In genomic region chr10:124149681-124150080, GRCh38 we compare ENCODE assay signal across 10 cellular contexts. TPM values are rescaled to one million over a fixed set of nuclear protein-coding genes. Genes with fewer than 3 reads are reported as not detected.
A peak's percentile ranks its signal among the peaks of the same experiment; 100 is the strongest.
DNase-seq lines count a peak whose midpoint lies in the region; ATAC-seq and TF ChIP-seq lines count a peak whose summit lies in the region.
"Had no signal": no experiment of that assay in that cellular context is flagged by ENCODE, and none has a peak within 500 bp of the region (broad histone marks: within the 10 kb centered on the region; RNA-seq: fewer than 3 reads in every experiment).

No MANE protein-coding gene starts in this region.

- peak overlapping the region; percentile 60 to 67 (median 61) for H3K27ac Mint-ChIP-seq in nephron
- no peak overlapping the region for H3K27ac Mint-ChIP-seq in activated CD8-positive, alpha-beta T cell treated with anti-CD3 and anti-CD28 coated beads, Interleukin-2, amount 10 ng/mL, durations not matched to agents 7 days and 5 days
- H3K27ac Mint-ChIP-seq in effector memory CD8-positive, alpha-beta T cell, result no peak overlapping the region

- no peaks in the 10 kb centered on the region for H3K36me3 Mint-ChIP-seq in nephron (ENCODE audit: low read depth)
- H3K36me3 Mint-ChIP-seq in activated CD8-positive, alpha-beta T cell treated with anti-CD3 and anti-CD28 coated beads, Interleukin-2, amount 10 ng/mL, durations not matched to agents 7 days and 5 days (ENCODE audit: low read depth), result no peaks in the 10 kb centered on the region
- H3K36me3 Mint-ChIP-seq in effector memory CD8-positive, alpha-beta T cell (ENCODE audit: insufficient read depth), result peaks cover 2% of the 10 kb centered on the region

- POLR2A ChIA-PET in activated CD8-positive, alpha-beta T cell treated with anti-CD3 and anti-CD28 coated beads, Interleukin-2, amount 10 ng/mL, durations not matched to agents 7 days and 5 days (lab: Charles Lee), result no interaction called here

- CTCF ChIA-PET in activated CD8-positive, alpha-beta T cell treated with anti-CD3 and anti-CD28 coated beads, Interleukin-2, amount 10 ng/mL, durations not matched to agents 7 days and 5 days (lab: Charles Lee), result no interaction called here

- DNase-seq in NCI-H1436 treated with DMSO at 0.1 percent for 48 hours (lab: John Stamatoyannopoulos, UW) (peak; percentile 97), NOMO-1 treated with DMSO at 0.1 percent for 48 hours (lab: John Stamatoyannopoulos, UW; ENCODE audit: unreplicated experiment) (peak; percentile 72)
- DNase-seq in activated CD8-positive, alpha-beta T cell treated with anti-CD3 and anti-CD28 coated beads, Interleukin-2, amount 10 ng/mL, durations not matched to agents 7 days and 5 days, result no peak
- no peak for DNase-seq in effector memory CD8-positive, alpha-beta T cell
- DNase-seq: NK-92 treated with Interleukin-12 subunit alpha and Interleukin-12 subunit beta, amount 100 ng/mL, for 24 hours; T1000 had no signal

- no peak overlapping the region for H3K4me3 Mint-ChIP-seq in nephron
- no peak overlapping the region for H3K4me3 Mint-ChIP-seq in activated CD8-positive, alpha-beta T cell treated with anti-CD3 and anti-CD28 coated beads, Interleukin-2, amount 10 ng/mL, durations not matched to agents 7 days and 5 days
- H3K4me3 Mint-ChIP-seq in effector memory CD8-positive, alpha-beta T cell, result no peak overlapping the region

- H3K9me3 Mint-ChIP-seq in nephron, result no peaks in the 10 kb centered on the region
- no peaks in the 10 kb centered on the region for H3K9me3 Mint-ChIP-seq in activated CD8-positive, alpha-beta T cell treated with anti-CD3 and anti-CD28 coated beads, Interleukin-2, amount 10 ng/mL, durations not matched to agents 7 days and 5 days (ENCODE audit: insufficient read depth)
- H3K9me3 Mint-ChIP-seq in effector memory CD8-positive, alpha-beta T cell, result peaks cover 0 to under 1% of the 10 kb centered on the region in 2 donors

- no peak for TF ChIP-seq CTCF in nephron (IDR thresholded peaks at IDR 0.05; ENCODE audit: unreplicated experiment in 3 of 3)

- peaks cover 47% of the 10 kb centered on the region for H3K4me1 Mint-ChIP-seq in nephron
- H3K4me1 Mint-ChIP-seq in activated CD8-positive, alpha-beta T cell treated with anti-CD3 and anti-CD28 coated beads, Interleukin-2, amount 10 ng/mL, durations not matched to agents 7 days and 5 days (ENCODE audit: low read depth), result peaks cover 24% of the 10 kb centered on the region
- H3K4me1 Mint-ChIP-seq in effector memory CD8-positive, alpha-beta T cell (ENCODE audit: low read depth in 2 of 2), result peaks cover 0 to 6% of the 10 kb centered on the region in 2 donors

- no peaks in the 10 kb centered on the region for H3K27me3 Mint-ChIP-seq in nephron (ENCODE audit: low read depth)
- H3K27me3 Mint-ChIP-seq in activated CD8-positive, alpha-beta T cell treated with anti-CD3 and anti-CD28 coated beads, Interleukin-2, amount 10 ng/mL, durations not matched to agents 7 days and 5 days (ENCODE audit: low read depth), result peaks cover 14% of the 10 kb centered on the region
- peaks cover 0 to 10% of the 10 kb centered on the region in 2 donors for H3K27me3 Mint-ChIP-seq in effector memory CD8-positive, alpha-beta T cell

- ATAC-seq in GM21381 (IDR thresholded peaks at IDR 0.05; ENCODE audit: unreplicated experiment), result peak; percentile 43
- no peak for ATAC-seq in activated CD8-positive, alpha-beta T cell treated with anti-CD3 and anti-CD28 coated beads, Interleukin-2, amount 10 ng/mL, durations not matched to agents 7 days and 5 days
- no peak for ATAC-seq in HG03097 (IDR thresholded peaks at IDR 0.05; ENCODE audit: low FRiP score, unreplicated experiment)
- no peak for ATAC-seq in effector memory CD8-positive, alpha-beta T cell (replicated peaks)
- no peak for ATAC-seq in HG03432 (IDR thresholded peaks at IDR 0.05; ENCODE audit: unreplicated experiment)

RNA-seq across cellular contexts. Expression of gene CHST15, which starts 56.3 kb away (rescaled TPM):
- total RNA-seq in activated CD8-positive, alpha-beta T cell treated with anti-CD3 and anti-CD28 coated beads, Interleukin-2, amount 10 ng/mL, durations not matched to agents 7 days and 5 days, result not detected

Comparison
In these comparisons a context has a peak if more than half of its experiments do, and no peak if none do; other contexts are left out.
1. DNase-seq: peak in NCI-H1436 treated with DMSO at 0.1 percent for 48 hours (single experiment) and NOMO-1 treated with DMSO at 0.1 percent for 48 hours (single experiment); none in activated CD8-positive, alpha-beta T cell treated with anti-CD3 and anti-CD28 coated beads, Interleukin-2, amount 10 ng/mL, durations not matched to agents 7 days and 5 days (single experiment) and effector memory CD8-positive, alpha-beta T cell (0 of 3).
2. H3K27ac Mint-ChIP-seq: peak in nephron (3 of 3); none in activated CD8-positive, alpha-beta T cell treated with anti-CD3 and anti-CD28 coated beads, Interleukin-2, amount 10 ng/mL, durations not matched to agents 7 days and 5 days (single experiment) and effector memory CD8-positive, alpha-beta T cell (0 of 2).